ENCODE assay signal across 16 cellular contexts in the genomic region with DNA sequence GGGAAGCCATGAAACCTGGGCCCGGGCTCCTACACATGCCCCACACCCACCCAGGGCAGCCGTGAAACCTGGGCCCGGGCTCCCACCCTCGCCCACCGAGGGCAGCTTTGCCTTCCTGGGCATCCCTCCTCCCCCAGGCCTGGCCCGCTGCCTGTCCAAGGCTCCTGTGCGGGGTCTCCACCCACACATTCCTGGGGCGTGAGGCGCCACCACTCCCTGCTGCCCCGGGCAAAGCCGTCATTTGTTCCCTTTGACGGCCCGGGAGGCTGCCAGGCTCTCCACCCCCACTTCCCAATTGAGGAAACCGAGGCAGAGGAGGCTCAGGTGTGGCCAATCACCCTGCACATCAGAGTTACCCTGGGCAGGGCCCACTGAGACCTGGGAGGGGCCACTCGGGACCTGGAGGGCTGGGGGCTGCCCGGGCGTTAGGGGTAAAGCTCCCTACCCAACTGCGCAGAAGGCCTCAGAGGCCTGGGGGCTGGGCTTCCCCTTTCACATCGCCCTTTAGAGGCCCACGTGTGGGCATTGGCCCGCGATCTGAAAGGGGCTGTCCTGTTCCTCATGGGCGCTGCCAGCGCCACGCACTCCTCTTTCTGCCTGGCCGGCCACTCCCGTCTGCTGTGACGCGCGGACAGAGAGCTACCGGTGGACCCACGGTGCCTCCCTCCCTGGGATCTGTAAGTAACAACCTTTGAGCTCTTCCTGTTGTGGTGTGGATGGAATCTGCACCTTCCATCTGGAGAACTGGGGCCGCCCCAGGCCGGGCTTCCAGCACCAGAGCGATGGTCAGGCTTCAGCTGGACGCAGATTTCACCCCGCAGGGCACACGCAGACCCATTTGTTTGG. TPM values are rescaled to one million over a fixed set of nuclear protein-coding genes. Genes with fewer than 3 reads are reported as not detected.
DNase-seq lines count a peak whose midpoint lies in the region; ATAC-seq, FAIRE-seq and TF ChIP-seq lines count a peak whose summit lies in the region.
"Had no signal": no experiment of that assay in that cellular context is flagged by ENCODE, and none has a peak within 500 bp of the region (broad histone marks: within the 10 kb centered on the region; RNA-seq: fewer than 3 reads in every experiment).

Gene MSLN (plus strand): TSS at position 237 of the 846 bp plus-strand sequence. CDS start 1,947 bp downstream, outside the sequence.

- H3K36me3 Mint-ChIP-seq in progenitor cell of endocrine pancreas (ENCODE audit: insufficient read depth): no peaks in the 10 kb centered on the region
- H3K36me3 Mint-ChIP-seq: CD8-positive, alpha-beta T cell had no signal

- H3K9me3 ChIP-seq in PC-3 (ENCODE audit: low read length): no peaks in the 10 kb centered on the region

- H3K4me1 ChIP-seq in PC-3 (ENCODE audit: insufficient read depth, low read length): peaks cover 13% of the 10 kb centered on the region

- H3K4me1 Mint-ChIP-seq in progenitor cell of endocrine pancreas (ENCODE audit: low read depth): peaks cover 3% of the 10 kb centered on the region

- H2AFZ ChIP-seq in PC-3 (ENCODE audit: low read length): 0 out of 2 replicates have a peak within 1 kb of the TSS, but pooled peaks have one; percentile 18

- TF ChIP-seq POLR2A in H54 (IDR thresholded peaks at IDR 0.05; ENCODE audit: low read depth, low read length): no peak

- BruUV-seq in PC-3 (replicated peaks; lab: Mats Ljungman, UMichigan): TSS peak; percentile 88

- TF ChIP-seq CTCF in PC-3 (conservative IDR thresholded peaks at IDR 0.05; ENCODE audit: low read depth, low read length) (no peak), progenitor cell of endocrine pancreas (IDR thresholded peaks at IDR 0.05; ENCODE audit: unreplicated experiment) (no peak)

- ATAC-seq in PC-3 (peak; percentile 79), left cardiac atrium (peak; percentile 49 to 86), GM18909 (IDR thresholded peaks at IDR 0.05; ENCODE audit: poor library complexity, unreplicated experiment) (no peak), HG03442 (IDR thresholded peaks at IDR 0.05; ENCODE audit: unreplicated experiment) (no peak)
- ATAC-seq: CD8-positive, alpha-beta T cell; sciatic nerve had no signal

- peaks cover 4% of the 10 kb centered on the region for H3K9me3 Mint-ChIP-seq in progenitor cell of endocrine pancreas (ENCODE audit: low read depth)

- H3K4me3 ChIP-seq in PC-3 (ENCODE audit: low read length): no peak within 1 kb of the TSS

- POLR2A ChIA-PET in PC-3 (lab: Charles Lee; ENCODE audit: unreplicated experiment): no interaction called here

- no peak within 1 kb of the TSS for H3K27ac ChIP-seq in PC-3 (ENCODE audit: low read length)

- no peaks in the 10 kb centered on the region for H4K20me1 ChIP-seq in PC-3 (ENCODE audit: low read length)

- no peaks in the 10 kb centered on the region for H3K9me2 ChIP-seq in PC-3 (replicated peaks; ENCODE audit: low read length)

- H3K27me3 ChIP-seq in PC-3 (ENCODE audit: low read length): no peaks in the 10 kb centered on the region

- intact Hi-C loops in PC-3 (cut with micrococcal nuclease) (no loop called here), left cardiac atrium (cut with DNase I) (no loop called here)

- CTCF ChIA-PET in PC-3 (lab: Charles Lee): no interaction called here

- no peaks in the 10 kb centered on the region for H3K79me2 ChIP-seq in PC-3 (ENCODE audit: low read length)

- H3K27me3 Mint-ChIP-seq in progenitor cell of endocrine pancreas: peaks cover 13% of the 10 kb centered on the region

- no peak within 1 kb of the TSS; the same call in 1 of the 2 replicates for H3K9ac ChIP-seq in PC-3 (ENCODE audit: low read length)

- no peaks in the 10 kb centered on the region for H3F3A ChIP-seq in PC-3 (ENCODE audit: low read length, unreplicated experiment)

- no peaks in the 10 kb centered on the region for H3K36me3 ChIP-seq in PC-3 (ENCODE audit: low read depth, low read length)

- H3K27ac Mint-ChIP-seq in progenitor cell of endocrine pancreas: peak within 1 kb of the TSS; percentile 53
- H3K27ac Mint-ChIP-seq: CD8-positive, alpha-beta T cell had no signal

- peak; percentile 72 for DNase-seq in H54 (ENCODE audit: insufficient read length, low spot score)
- DNase-seq in PC-3: peak; percentile 72
- DNase-seq in left cardiac atrium: peak; percentile 46
- no peak for DNase-seq in progenitor cell of endocrine pancreas (ENCODE audit: low spot score, unreplicated experiment)
- DNase-seq in stimulated activated naive CD4-positive, alpha-beta T cell treated with Interleukin-2 at 50 U/mL for 16 hours (lab: John Stamatoyannopoulos, UW): no peak
- DNase-seq in RKO (ENCODE audit: low spot score): no peak
- DNase-seq: activated naive CD4-positive, alpha-beta T cell treated with Interleukin-2 at 50 U/mL for 16 hours; MM.1S; NCI-H446 treated with DMSO at 0.1 percent for 48 hours had no signal

- peak within 1 kb of the TSS; percentile 49 for H3K4me2 ChIP-seq in PC-3 (ENCODE audit: low read length)

- H3K4me3 Mint-ChIP-seq in progenitor cell of endocrine pancreas (ENCODE audit: low read depth): no peak within 1 kb of the TSS
- H3K4me3 Mint-ChIP-seq: CD8-positive, alpha-beta T cell had no signal

- no peak for FAIRE-seq in H54 (lab: Jason Lieb, UNC)
- FAIRE-seq: colon, TTC549 had no signal

RNA-seq across cellular contexts. Expression of gene MSLN, which starts in this region (rescaled TPM):
- total RNA-seq in PC-3 (2014; rRNA removed) (0.73 and 4.7 TPM in 2 replicates), left cardiac atrium (10 to 100 TPM; 12.6 to 13.0 TPM), progenitor cell of endocrine pancreas (0.50 TPM in 1 of 2 replicates, not detected in the other)
- total RNA-seq: CD8-positive, alpha-beta T cell; fibroblast of lung had no signal

Comparison
In these comparisons a context has a peak if more than half of its experiments do, and no peak if none do; other contexts are left out.
1. DNase-seq: peak in H54 (single experiment), PC-3 (single experiment) and left cardiac atrium (single experiment); none in progenitor cell of endocrine pancreas (single experiment), stimulated activated naive CD4-positive, alpha-beta T cell treated with Interleukin-2 at 50 U/mL for 16 hours (single experiment) and RKO (single experiment).
2. ATAC-seq: peak in PC-3 (single experiment) and left cardiac atrium (2 of 2); none in GM18909 (single experiment) and HG03442 (single experiment).